ENCODE assay signal across 24 cellular contexts in the genomic region with DNA sequence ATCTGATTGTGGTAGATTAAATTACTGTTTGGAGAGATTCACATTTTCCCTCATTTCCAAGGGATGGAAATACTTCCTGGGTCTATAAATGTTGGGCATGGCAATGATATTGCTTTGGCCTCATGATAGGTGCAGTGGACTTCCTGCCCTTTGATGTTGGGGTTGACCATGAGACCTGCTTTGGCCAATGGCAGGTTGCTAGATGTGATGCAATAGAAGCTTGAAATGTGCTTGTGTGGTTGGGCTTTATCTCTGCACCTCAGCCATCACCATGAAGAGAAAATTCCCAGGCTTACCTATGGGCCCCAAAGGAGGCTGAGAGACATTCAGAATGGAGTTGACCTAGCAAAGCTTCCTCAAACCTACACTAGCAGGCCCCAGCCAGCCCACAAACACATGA.
"Had no signal": no experiment of that assay in that cellular context is flagged by ENCODE, and none has a peak within 500 bp of the region (broad histone marks: within the 10 kb centered on the region; RNA-seq: fewer than 3 reads in every experiment).

No MANE protein-coding gene starts in this region.

- H3K9me3 ChIP-seq: gastroesophageal sphincter, heart left ventricle, lower lobe of right lung had no signal

- FAIRE-seq: colon, frontal cortex, kidney had no signal

- H3K4me2 ChIP-seq: hepatocyte had no signal

- ATAC-seq: esophagus mucosa; foreskin keratinocyte; gastroesophageal sphincter; left colon; naive thymus-derived CD4-positive, alpha-beta T cell had no signal

- H3K4me3 ChIP-seq: coronary artery, dorsolateral prefrontal cortex, gastroesophageal sphincter, heart left ventricle, hepatocyte, lower lobe of right lung had no signal

- H3K27ac Mint-ChIP-seq: naive thymus-derived CD4-positive, alpha-beta T cell had no signal

- H2AFZ ChIP-seq: hepatocyte had no signal

- H3K27me3 ChIP-seq: foreskin keratinocyte, gastroesophageal sphincter, heart left ventricle, hepatocyte had no signal

- H3K79me2 ChIP-seq: hepatocyte had no signal

- H3K4me1 ChIP-seq: lower lobe of right lung had no signal

- H3K27ac ChIP-seq: coronary artery, dorsolateral prefrontal cortex, epithelial cell of prostate, foreskin keratinocyte, gastroesophageal sphincter, heart left ventricle, hepatocyte, lower lobe of right lung had no signal

- H3K36me3 ChIP-seq: heart left ventricle had no signal

- DNase-seq: dermis blood vessel endothelial cell; dorsolateral prefrontal cortex; effector CD4-positive, alpha-beta T cell; effector memory CD4-positive, alpha-beta T cell; erythroblast; foreskin keratinocyte; hypothalamus; immature natural killer cell; islet precursor cell; kidney; kidney glomerular epithelial cell; left colon; lower lobe of right lung; mesenchymal stem cell; midbrain; naive thymus-derived CD4-positive, alpha-beta T cell had no signal
